In the genomic region with DNA sequence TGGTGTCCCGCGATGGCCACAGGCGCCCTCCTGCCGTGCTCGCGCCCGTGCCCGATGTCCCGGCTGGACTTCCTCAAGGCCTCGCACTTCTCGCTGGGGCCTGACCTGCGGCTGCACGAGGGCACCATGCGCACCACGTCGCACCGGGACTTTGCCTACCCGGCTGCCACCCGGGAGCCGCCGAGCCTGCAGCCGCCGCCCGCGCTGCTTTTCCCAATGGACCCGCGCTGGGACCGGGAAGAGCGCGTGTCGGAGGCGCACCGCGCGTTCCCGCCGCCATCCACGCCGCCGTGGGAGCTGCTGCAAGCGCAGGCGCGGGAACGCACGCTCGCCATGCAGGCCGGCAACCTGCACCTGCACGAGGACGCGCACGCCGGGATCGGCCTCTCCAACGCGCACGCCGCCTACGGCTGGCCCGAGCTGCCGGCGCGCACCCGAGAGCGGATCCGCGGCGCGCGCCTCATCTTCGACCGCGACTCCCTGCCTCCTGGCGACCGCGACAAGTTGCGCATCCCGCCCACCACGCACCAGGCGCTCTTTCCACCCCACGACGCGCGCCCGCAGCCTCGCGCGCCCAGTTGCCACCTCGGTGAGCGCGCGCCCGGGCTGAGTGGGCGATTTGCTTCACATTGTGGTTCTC, we compare ENCODE assay signal across 1 cellular context.
TF ChIP-seq lines count a peak whose summit lies in the region.

No MANE protein-coding gene starts in this region.

TF ChIP-seq in HepG2, 621 proteins besides CTCF, POLR2A, EP300 and RAD21 (continued from another document):
- TF ChIP-seq, protein P1, sequence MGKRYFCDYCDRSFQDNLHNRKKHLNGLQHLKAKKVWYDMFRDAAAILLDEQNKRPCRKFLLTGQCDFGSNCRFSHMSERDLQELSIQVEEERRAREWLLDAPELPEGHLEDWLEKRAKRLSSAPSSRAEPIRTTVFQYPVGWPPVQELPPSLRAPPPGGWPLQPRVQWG (CRISPR knock-in tag; IDR thresholded peaks at IDR 0.05; ENCODE audit: borderline replicate concordance, low read depth): no peak
- TF ChIP-seq RBAK (CRISPR knock-in tag; IDR thresholded peaks at IDR 0.05): no peak
- TF ChIP-seq ZNF674 (CRISPR knock-in tag; IDR thresholded peaks at IDR 0.05; ENCODE audit: low read depth): no peak
